ENCODE assay signal across 8 cellular contexts in genomic region chr16:2715519-2715918, GRCh38. TPM values are rescaled to one million over a fixed set of nuclear protein-coding genes. Genes with fewer than 3 reads are reported as not detected.
DNase-seq lines count a peak whose midpoint lies in the region; ATAC-seq and TF ChIP-seq lines count a peak whose summit lies in the region.

No MANE protein-coding gene starts in this region.

- DNase-seq in CD4-positive, alpha-beta memory T cell: peak; percentile 76 to 84 (median 77)
- peak; percentile 49 for DNase-seq in NCI-H2227 (lab: John Stamatoyannopoulos, UW; ENCODE audit: unreplicated experiment)
- DNase-seq in activated T-cell treated with anti-CD3 and anti-CD28 coated beads, Interleukin-2, amount 50 U/mL, for 4 hours: peak; percentile 79
- peak; percentile 26 for DNase-seq in prostate gland (ENCODE audit: low spot score)
- no peak for DNase-seq in NCI-H748 treated with DMSO at 0.1 percent for 48 hours (lab: John Stamatoyannopoulos, UW)

- H3K4me3 Mint-ChIP-seq in CD4-positive, alpha-beta memory T cell: peak overlapping the region in 1 of 8 donors; percentile 25
- no peak overlapping the region for H3K4me3 Mint-ChIP-seq in activated T-cell treated with anti-CD3 and anti-CD28 coated beads, Interleukin-2, amount 50 U/mL, for 4 hours

- intact Hi-C loops in CD4-positive, alpha-beta memory T cell (cut with micrococcal nuclease): no loop called here
- intact Hi-C loops in prostate gland (cut with DNase I): no loop called here

- CTCF ChIA-PET in CD4-positive, alpha-beta memory T cell (lab: Charles Lee; ENCODE audit: partially characterized antibody): no interaction called here

- no peak overlapping the region for H3K27ac ChIP-seq in CD4-positive, alpha-beta memory T cell (ENCODE audit: low read depth, low read length)
- H3K27ac ChIP-seq in gastroesophageal sphincter: no peak overlapping the region
- H3K27ac ChIP-seq in prostate gland: no peak overlapping the region

- TF ChIP-seq CTCF in gastroesophageal sphincter (IDR thresholded peaks at IDR 0.05): no peak
- TF ChIP-seq CTCF in prostate gland (IDR thresholded peaks at IDR 0.05): no peak

- H3K4me1 Mint-ChIP-seq in CD4-positive, alpha-beta memory T cell: peaks cover 0 to 3% (median 0%) of the 10 kb centered on the region in 4 donors
- H3K4me1 Mint-ChIP-seq in activated T-cell treated with anti-CD3 and anti-CD28 coated beads, Interleukin-2, amount 50 U/mL, for 4 hours (ENCODE audit: low read depth): peaks cover 7% of the 10 kb centered on the region

- H3K4me1 ChIP-seq in CD4-positive, alpha-beta memory T cell (ENCODE audit: insufficient read depth, low read length): peaks cover 4% of the 10 kb centered on the region
- peaks cover 0 to 23% (median 0%) of the 10 kb centered on the region in 3 donors for H3K4me1 ChIP-seq in gastroesophageal sphincter
- no peaks in the 10 kb centered on the region for H3K4me1 ChIP-seq in prostate gland (replicated peaks)

- 0% methylated on average over 4 of the region's 33 CpGs; no CpG with 5 or more reads in 1 of the 2 donors for WGBS in gastroesophageal sphincter (ENCODE audit: low coverage in 1 of 2), 2 donors
- WGBS in prostate gland: 19% methylated on average over 10 of the region's 33 CpGs

- H3K4me3 ChIP-seq in CD4-positive, alpha-beta memory T cell (ENCODE audit: low read length in 2 of 2): peak overlapping the region in 1 of 2 donors; percentile 32
- H3K4me3 ChIP-seq in gastroesophageal sphincter (peak overlapping the region in 1 of 2 donors; percentile 6), prostate gland (no peak overlapping the region)

- POLR2A ChIA-PET in CD4-positive, alpha-beta memory T cell (lab: Charles Lee; ENCODE audit: partially characterized antibody): no interaction called here

- no peaks in the 10 kb centered on the region for H3K27me3 Mint-ChIP-seq in CD4-positive, alpha-beta memory T cell
- H3K27me3 Mint-ChIP-seq in activated T-cell treated with anti-CD3 and anti-CD28 coated beads, Interleukin-2, amount 50 U/mL, for 4 hours (ENCODE audit: low read depth): no peaks in the 10 kb centered on the region

- H3K27ac Mint-ChIP-seq in CD4-positive, alpha-beta memory T cell: peak overlapping the region in 1 of 7 donors; percentile 59

- no peaks in the 10 kb centered on the region for H3K9me3 ChIP-seq in CD4-positive, alpha-beta memory T cell (ENCODE audit: control insufficient read depth in 1 of 2, low read length in 2 of 2)
- H3K9me3 ChIP-seq in gastroesophageal sphincter (no peaks in the 10 kb centered on the region), prostate gland (no peaks in the 10 kb centered on the region)

- H3K27me3 ChIP-seq in CD4-positive, alpha-beta memory T cell (ENCODE audit: insufficient read depth, low read length): no peaks in the 10 kb centered on the region
- H3K27me3 ChIP-seq in gastroesophageal sphincter (peaks cover 21% of the 10 kb centered on the region), prostate gland (replicated peaks; ENCODE audit: insufficient read depth) (no peaks in the 10 kb centered on the region)

- H3K9me3 Mint-ChIP-seq in CD4-positive, alpha-beta memory T cell: no peaks in the 10 kb centered on the region
- H3K9me3 Mint-ChIP-seq in activated T-cell treated with anti-CD3 and anti-CD28 coated beads, Interleukin-2, amount 50 U/mL, for 4 hours: no peaks in the 10 kb centered on the region

- TF ChIP-seq EP300 in gastroesophageal sphincter (IDR thresholded peaks at IDR 0.05): no peak

- TF ChIP-seq POLR2A in gastroesophageal sphincter (IDR thresholded peaks at IDR 0.05): no peak
- TF ChIP-seq POLR2A in prostate gland (IDR thresholded peaks at IDR 0.05): no peak

- H3K36me3 ChIP-seq in CD4-positive, alpha-beta memory T cell (ENCODE audit: insufficient read depth, low read length): no peaks in the 10 kb centered on the region
- H3K36me3 ChIP-seq in gastroesophageal sphincter (no peaks in the 10 kb centered on the region), prostate gland (no peaks in the 10 kb centered on the region)

- H3K36me3 Mint-ChIP-seq in CD4-positive, alpha-beta memory T cell: no peaks in the 10 kb centered on the region
- H3K36me3 Mint-ChIP-seq in activated T-cell treated with anti-CD3 and anti-CD28 coated beads, Interleukin-2, amount 50 U/mL, for 4 hours (ENCODE audit: insufficient read depth): no peaks in the 10 kb centered on the region

- ATAC-seq in activated T-cell treated with anti-CD3 and anti-CD28 coated beads, Interleukin-2, amount 50 U/mL, for 4 hours: peak; percentile 89 to 92
- peak; percentile 63 for ATAC-seq in gastroesophageal sphincter
- ATAC-seq in HG02610 (IDR thresholded peaks at IDR 0.05; ENCODE audit: unreplicated experiment): no peak
- ATAC-seq in GM18520 (IDR thresholded peaks at IDR 0.05; ENCODE audit: unreplicated experiment): no peak

RNA-seq across cellular contexts. Expression of gene PRSS27, which starts 4.5 kb away (rescaled TPM):
- under 1 TPM; 0.61 to 0.96 TPM for total RNA-seq in CD4-positive, alpha-beta memory T cell
- polyA plus RNA-seq in CD4-positive, alpha-beta memory T cell: not detected
- 1 to 10 TPM in 1 of 3 donors, under 1 TPM in 2; 0.76 to 1.2 (median 0.84) TPM for total RNA-seq in activated T-cell treated with anti-CD3 and anti-CD28 coated beads, Interleukin-2, amount 50 U/mL, for 4 hours
- total RNA-seq in gastroesophageal sphincter (10 to 100 TPM in 1 of 4 donors, 1 to 10 TPM in 2, under 1 TPM in 1; 0.67 to 10.3 (median 2.4) TPM), prostate gland (1 to 10 TPM; 1.9 to 6.9 TPM)

RNA-seq across cellular contexts. Expression of gene KCTD5, which starts 33.2 kb away (rescaled TPM):
- total RNA-seq in CD4-positive, alpha-beta memory T cell: 10 to 100 TPM; 26.7 to 27.1 TPM
- polyA plus RNA-seq in CD4-positive, alpha-beta memory T cell: 10 to 100 TPM; 19.6 to 22.5 TPM
- total RNA-seq in activated T-cell treated with anti-CD3 and anti-CD28 coated beads, Interleukin-2, amount 50 U/mL, for 4 hours: 10 to 100 TPM; 38.7 to 56.1 (median 42.0) TPM
- 10 to 100 TPM; 15.1 to 31.1 (median 19.5) TPM for total RNA-seq in gastroesophageal sphincter
- total RNA-seq in prostate gland: 10 to 100 TPM; 24.1 to 55.0 TPM

RNA-seq across cellular contexts. Expression of gene SRRM2, which starts 36.9 kb away (rescaled TPM):
- 1,000 to 10,000 TPM; 1,118 to 1,137 TPM for total RNA-seq in CD4-positive, alpha-beta memory T cell
- 100 to 1,000 TPM in 1 of 2 donors, 10 to 100 TPM in 1; 11.8 to 132 TPM for polyA plus RNA-seq in CD4-positive, alpha-beta memory T cell
- total RNA-seq in activated T-cell treated with anti-CD3 and anti-CD28 coated beads, Interleukin-2, amount 50 U/mL, for 4 hours: 100 to 1,000 TPM; 537 to 551 (median 548) TPM
- total RNA-seq in gastroesophageal sphincter (100 to 1,000 TPM in 3 of 4 donors, 10 to 100 TPM in 1; 73.9 to 398 (median 255) TPM), prostate gland (100 to 1,000 TPM; 287 to 714 TPM)

Comparison
In these comparisons a context has a peak if more than half of its experiments do, and no peak if none do; other contexts are left out.
1. ATAC-seq: peak in activated T-cell treated with anti-CD3 and anti-CD28 coated beads, Interleukin-2, amount 50 U/mL, for 4 hours (2 of 2) and gastroesophageal sphincter (single experiment); none in HG02610 (single experiment) and GM18520 (single experiment).